In genomic region chr3:52739725-52740124, GRCh38 we compare ENCODE assay signal across 39 cellular contexts. TPM values are rescaled to one million over a fixed set of nuclear protein-coding genes. Genes with fewer than 3 reads are reported as not detected.
"Had no signal": no experiment of that assay in that cellular context is flagged by ENCODE, and none has a peak within 500 bp of the region (broad histone marks: within the 10 kb centered on the region; RNA-seq: fewer than 3 reads in every experiment).

No MANE protein-coding gene starts in this region.

- DNase-seq: Karpas-422, MG63, NCI-H1048, NCI-H1092 treated with DMSO at 0.1 percent for 48 hours, NCI-H1105 treated with DMSO at 0.1 percent for 48 hours, NCI-H1417, NCI-H1436, NCI-H146, NCI-H1694, NCI-H187, NCI-H1930, NCI-H2029 treated with DMSO at 0.1 percent for 48 hours, NCI-H2081 treated with DMSO at 0.1 percent for 48 hours, NCI-H2107, NCI-H2171, NCI-H226, NCI-H446 treated with DMSO at 0.1 percent for 48 hours, NCI-H510A, NCI-H524, NCI-H526, NCI-H69, NCI-H748 treated with DMSO at 0.1 percent for 48 hours, NCI-H82, PC-9, SHP77, SIG-M5, SJCRH30 had no signal

- H2AFZ ChIP-seq: PC-9 had no signal

- H3K27ac ChIP-seq: KMS-11, PC-9, RWPE1, SJCRH30, SK-N-MC had no signal

- H3K27me3 ChIP-seq: MG63, SJCRH30 had no signal

- H3K4me3 ChIP-seq: MG63, PC-9, SJCRH30, SK-N-MC had no signal

- H3K4me2 ChIP-seq: KMS-11, PC-9 had no signal

- FAIRE-seq: RCC 7860 had no signal

- H3K9ac ChIP-seq: KMS-11 had no signal

- H3K9me3 ChIP-seq: MG63, SJCRH30 had no signal

- ATAC-seq: Panc1, Right ventricle myocardium inferior, SK-N-SH treated with all-trans-retinoic acid at 6 μM for 48 hours had no signal

- H3K4me1 ChIP-seq: SJCRH30 had no signal

RNA-seq across cellular contexts. Expression of gene ITIH1, which starts 37.7 kb away (rescaled TPM):
- total RNA-seq: LHCN-M2, M059J, OCI-LY7, PC-9, Right ventricle myocardium inferior, RPMI7951, SK-MEL-5 had no signal
